In genomic region chr3:129611812-129612349, GRCh38 we compare ENCODE assay signal across 11 cellular contexts. TPM values are rescaled to one million over a fixed set of nuclear protein-coding genes. Genes with fewer than 3 reads are reported as not detected.
DNase-seq lines count a peak whose midpoint lies in the region; ATAC-seq and TF ChIP-seq lines count a peak whose summit lies in the region.
"Had no signal": no experiment of that assay in that cellular context is flagged by ENCODE, and none has a peak within 500 bp of the region (broad histone marks: within the 10 kb centered on the region; RNA-seq: fewer than 3 reads in every experiment).

No MANE protein-coding gene starts in this region.

- H3K36me3 ChIP-seq in ascending aorta (no peaks in the 10 kb centered on the region), skeletal muscle tissue (ENCODE audit: control insufficient read depth in 3 of 3, insufficient read depth in 3 of 3, low read length in 3 of 3) (no peaks in the 10 kb centered on the region)

- ATAC-seq in HG03354 (IDR thresholded peaks at IDR 0.05; ENCODE audit: poor library complexity, severe bottlenecking, unreplicated experiment) = no peak
- ATAC-seq: PC-3; stimulated activated naive CD8-positive, alpha-beta T cell treated with anti-CD3 and anti-CD28 coated beads, Interleukin-15, amount 100 ng/mL, for 72 hours had no signal

- H3K27me3 ChIP-seq in ascending aorta = no peaks in the 10 kb centered on the region
- peaks cover 0 to 3% (median 0%) of the 10 kb centered on the region in 3 donors for H3K27me3 ChIP-seq in skeletal muscle tissue (ENCODE audit: control insufficient read depth in 3 of 3, insufficient read depth in 3 of 3, low read length in 3 of 3)

- no peak for TF ChIP-seq CTCF in ascending aorta (IDR thresholded peaks at IDR 0.05)

- intact Hi-C loops in ascending aorta (cut with DNase I) = no loop called here

- H3K27ac ChIP-seq in ascending aorta (peak overlapping the region; percentile 67 to 74), skeletal muscle tissue (ENCODE audit: low read depth, low read length) (peak overlapping the region; percentile 12)

- no peaks in the 10 kb centered on the region for H3K9me3 ChIP-seq in ascending aorta
- H3K9me3 ChIP-seq in skeletal muscle tissue (ENCODE audit: control insufficient read depth in 3 of 3, low read length in 3 of 3) = no peaks in the 10 kb centered on the region

- DNase-seq in EH (ENCODE audit: low read depth) (peak; percentile 88), ascending aorta (ENCODE audit: low spot score in 2 of 2) (peak in 1 of 2 donors; percentile 82), iris pigment epithelial cell (ENCODE audit: low read depth) (peak; percentile 72), cortex of kidney (lab: John Stamatoyannopoulos, UW) (no peak), NCI-H1105 treated with DMSO at 0.1 percent for 48 hours (lab: John Stamatoyannopoulos, UW) (no peak), NCI-H2107 (lab: John Stamatoyannopoulos, UW) (no peak)
- DNase-seq: DMS53; PC-3; stimulated activated naive CD8-positive, alpha-beta T cell treated with anti-CD3 and anti-CD28 coated beads, Interleukin-15, amount 100 ng/mL, for 72 hours had no signal

- H3K4me1 ChIP-seq in ascending aorta (peaks cover 13 to 50% of the 10 kb centered on the region in 2 donors), skeletal muscle tissue (ENCODE audit: control insufficient read depth in 3 of 3, insufficient read depth in 3 of 3, low read length in 3 of 3) (peaks cover 54 to 71% (median 70%) of the 10 kb centered on the region in 3 donors)

- no peak overlapping the region for H3K9ac ChIP-seq in skeletal muscle tissue (ENCODE audit: low read depth in 1 of 3, low read length in 3 of 3)

- H3K4me3 ChIP-seq in ascending aorta = no peak overlapping the region
- H3K4me3 ChIP-seq in skeletal muscle tissue (ENCODE audit: low read length in 3 of 3) = no peak overlapping the region

RNA-seq across cellular contexts. Expression of gene PLXND1, which starts 5.4 kb away (rescaled TPM):
- total RNA-seq in ascending aorta (407 TPM), skeletal muscle tissue (92.4 TPM)

Comparison
In these comparisons a context has a peak if more than half of its experiments do, and no peak if none do; other contexts are left out.
1. DNase-seq: peak in EH (single experiment) and iris pigment epithelial cell (single experiment); none in cortex of kidney (single experiment), NCI-H1105 treated with DMSO at 0.1 percent for 48 hours (single experiment) and NCI-H2107 (single experiment).